2 cellular contexts compared by ENCODE assay signal in genomic region chr5:150262502-150262901, GRCh38.
TF ChIP-seq lines count a peak whose summit lies in the region.

No MANE protein-coding gene starts in this region.

TF ChIP-seq in IMR-90, 13 proteins besides CTCF, POLR2A, EP300 and RAD21:
- no peak for TF ChIP-seq MAZ (IDR thresholded peaks at IDR 0.05; ENCODE audit: borderline replicate concordance, low read depth, low read length)
- no peak for TF ChIP-seq CHD1 (IDR thresholded peaks at IDR 0.05; ENCODE audit: low read depth, low read length)
- TF ChIP-seq NFE2L2 (IDR thresholded peaks at IDR 0.05; ENCODE audit: low read depth, low read length), result no peak
- TF ChIP-seq CEBPB (IDR thresholded peaks at IDR 0.05; ENCODE audit: low read depth, low read length), result no peak
- no peak for TF ChIP-seq BHLHE40 (IDR thresholded peaks at IDR 0.05; ENCODE audit: low read depth, low read length)
- TF ChIP-seq MAFK (IDR thresholded peaks at IDR 0.05; ENCODE audit: low read depth, low read length), result no peak
- TF ChIP-seq MXI1 (IDR thresholded peaks at IDR 0.05; ENCODE audit: borderline replicate concordance, low read depth, low read length), result no peak
- TF ChIP-seq RCOR1 (IDR thresholded peaks at IDR 0.05; ENCODE audit: insufficient replicate concordance, low read length), result no peak
- TF ChIP-seq SMC3 (IDR thresholded peaks at IDR 0.05; ENCODE audit: low read depth, low read length), result no peak
- no peak for TF ChIP-seq FOS (IDR thresholded peaks at IDR 0.05; ENCODE audit: low read depth, low read length)
- TF ChIP-seq USF2 (IDR thresholded peaks at IDR 0.05; ENCODE audit: low read depth, low read length), result no peak
- TF ChIP-seq RFX5 (IDR thresholded peaks at IDR 0.05; ENCODE audit: low read depth, low read length), result no peak
- no peak for TF ChIP-seq ELK1 (IDR thresholded peaks at IDR 0.05; ENCODE audit: borderline replicate concordance, low read depth, low read length)

TF ChIP-seq in K562, 482 proteins besides CTCF, POLR2A, EP300 and RAD21:
- TF ChIP-seq NFIC (IDR thresholded peaks at IDR 0.05) (0 out of 2 replicates have a peak, but pooled peaks have one; percentile 21), ZNF146 (CRISPR knock-in tag; IDR thresholded peaks at IDR 0.05; ENCODE audit: unreplicated experiment) (no peak)
TF ChIP-seq in K562: peak in this region for 1.
